26 cellular contexts compared by ENCODE assay signal in genomic region chr19:17985037-17985818, GRCh38. TPM values are rescaled to one million over a fixed set of nuclear protein-coding genes. Genes with fewer than 3 reads are reported as not detected.
DNase-seq lines count a peak whose midpoint lies in the region; ATAC-seq and TF ChIP-seq lines count a peak whose summit lies in the region.
"Had no signal": no experiment of that assay in that cellular context is flagged by ENCODE, and none has a peak within 500 bp of the region (broad histone marks: within the 10 kb centered on the region; RNA-seq: fewer than 3 reads in every experiment).

No MANE protein-coding gene starts in this region.

- H3K27me3 ChIP-seq in hepatocyte (no peaks in the 10 kb centered on the region), foreskin keratinocyte (no peaks in the 10 kb centered on the region)
- H3K27me3 ChIP-seq: Peyer's patch, vagina had no signal

- TF ChIP-seq CTCF in hepatocyte (IDR thresholded peaks at IDR 0.05; ENCODE audit: poor library complexity) (no peak), foreskin keratinocyte (conservative IDR thresholded peaks at IDR 0.05) (no peak)

- H3K9me3 ChIP-seq in hepatocyte (ENCODE audit: low read depth): no peaks in the 10 kb centered on the region
- H3K9me3 ChIP-seq: Peyer's patch, vagina had no signal

- no peaks in the 10 kb centered on the region for H3K9me2 ChIP-seq in hepatocyte (replicated peaks; ENCODE audit: insufficient read depth)

- H3K4me1 ChIP-seq in hepatocyte (ENCODE audit: insufficient read depth) (no peaks in the 10 kb centered on the region), foreskin keratinocyte (no peaks in the 10 kb centered on the region)
- H3K4me1 ChIP-seq: parathyroid adenoma, Peyer's patch, vagina had no signal

- WGBS in hepatocyte (ENCODE audit: low lambda C conversion rate, missing lambda C conversion rate): 83% methylated on average over 17 of the region's 17 CpGs

- H3K27ac ChIP-seq in hepatocyte (no peak overlapping the region), foreskin keratinocyte (no peak overlapping the region)
- H3K27ac ChIP-seq: coronary artery, parathyroid adenoma, Peyer's patch, vagina had no signal

- H3K4me3 ChIP-seq in hepatocyte: no peak overlapping the region
- H3K4me3 ChIP-seq: coronary artery, Peyer's patch, vagina had no signal

- no peaks in the 10 kb centered on the region for H4K20me1 ChIP-seq in hepatocyte (ENCODE audit: insufficient read depth, poor library complexity, severe bottlenecking)

- no peak overlapping the region for H2AFZ ChIP-seq in hepatocyte
- H2AFZ ChIP-seq: parathyroid adenoma had no signal

- H3K4me2 ChIP-seq in hepatocyte: no peak overlapping the region

- no peaks in the 10 kb centered on the region for H3K79me2 ChIP-seq in hepatocyte
- H3K79me2 ChIP-seq: parathyroid adenoma had no signal

- DNase-seq in A172 (ENCODE audit: low spot score) (peak; percentile 38), DMS114 treated with DMSO at 0.1 percent for 48 hours (lab: John Stamatoyannopoulos, UW; ENCODE audit: unreplicated experiment) (peak; percentile 13), NCI-H460 (ENCODE audit: extremely low read depth, low read depth) (peak; percentile 47), hepatocyte (ENCODE audit: low spot score) (peak; percentile 6), dermis blood vessel endothelial cell (no peak), NCI-H1417 treated with DMSO at 0.1 percent for 48 hours (lab: John Stamatoyannopoulos, UW) (no peak), foreskin keratinocyte (no peak)
- DNase-seq: activated CD4-positive, alpha-beta T cell treated with anti-CD3 and anti-CD28 coated beads for 1 hour; activated gamma-delta T cell; amygdala; CD4-positive, alpha-beta memory T cell; DMS79; islet precursor cell; left ventricle myocardium superior; MM.1S; NCI-H1436 treated with DMSO at 0.1 percent for 48 hours; NCI-H510A treated with DMSO at 0.1 percent for 48 hours; Peyer's patch; stimulated activated CD4-positive, alpha-beta T cell treated with anti-CD3 and anti-CD28 coated beads, Interleukin-4, amount 100 ng/mL, for 4 hours; stimulated activated naive CD4-positive, alpha-beta T cell treated with Interleukin-2 at 50 U/mL for 16 hours had no signal

- no peaks in the 10 kb centered on the region for H3K36me3 ChIP-seq in hepatocyte (replicated peaks; ENCODE audit: insufficient read depth, low read depth)
- H3K36me3 ChIP-seq: Peyer's patch, vagina had no signal

- ATAC-seq in foreskin keratinocyte: no peak
- ATAC-seq: esophagus mucosa; left ventricle myocardium superior; natural killer cell treated with Interleukin-12 subunit alpha and Interleukin-12 subunit beta and Interleukin-15 and Interleukin-18, amount 100 ng/mL, for 72 hours; sciatic nerve had no signal

RNA-seq across cellular contexts. Expression of gene KCNN1, which starts 18.3 kb away (rescaled TPM):
- total RNA-seq in A172 (2014; rRNA removed; shearing (Covaris generic)): 0.14 TPM in 1 of 2 replicates, not detected in the other
- 0.10 TPM in 1 of 2 replicates, not detected in the other for total RNA-seq in NCI-H460 (2014; rRNA removed; shearing (Covaris generic))
- polyA plus RNA-seq in NCI-H460 (2014; cell fraction: nucleus; rRNA removed): 0.13 TPM in 1 of 2 replicates, not detected in the other
- total RNA-seq in hepatocyte (2.4 and 3.3 TPM in 2 replicates), dermis blood vessel endothelial cell (under 0.01 and 0.42 TPM in 2 replicates), foreskin keratinocyte (not detected in 2 replicates)
- polyA plus RNA-seq in hepatocyte (3.2 and 3.3 TPM in 2 replicates), foreskin keratinocyte (0.02 and 0.03 TPM in 2 replicates)
- total RNA-seq: CD4-positive, alpha-beta memory T cell; esophagus mucosa; left ventricle myocardium superior; Peyer's patch had no signal
- polyA plus RNA-seq: CD4-positive, alpha-beta memory T cell had no signal

RNA-seq across cellular contexts. Expression of gene ARRDC2, which starts 22.7 kb away (rescaled TPM):
- 7.4 and 12.2 TPM in 2 replicates for total RNA-seq in A172 (2014; rRNA removed; shearing (Covaris generic))
- total RNA-seq in NCI-H460 (2014; rRNA removed; shearing (Covaris generic)): 94.3 and 95.4 TPM in 2 replicates
- 242 and 289 TPM in 2 replicates for polyA plus RNA-seq in NCI-H460 (2014; cell fraction: nucleus; rRNA removed)
- total RNA-seq in hepatocyte: 4.5 and 5.5 TPM in 2 replicates
- 3.9 and 7.4 TPM in 2 replicates for polyA plus RNA-seq in hepatocyte
- 68.7 and 107 TPM in 2 replicates for total RNA-seq in dermis blood vessel endothelial cell
- total RNA-seq in foreskin keratinocyte: 3.8 and 4.7 TPM in 2 replicates
- polyA plus RNA-seq in foreskin keratinocyte: 4.6 and 4.7 TPM in 2 replicates

RNA-seq across cellular contexts. Expression of gene CCDC124, which starts 52.4 kb away (rescaled TPM):
- 52.3 and 55.7 TPM in 2 replicates for total RNA-seq in A172 (2014; rRNA removed; shearing (Covaris generic))
- total RNA-seq in NCI-H460 (2014; rRNA removed; shearing (Covaris generic)): 32.3 and 45.4 TPM in 2 replicates
- polyA plus RNA-seq in NCI-H460 (2014; cell fraction: nucleus; rRNA removed): 31.4 and 36.7 TPM in 2 replicates
- total RNA-seq in hepatocyte: 19.4 and 25.4 TPM in 2 replicates
- polyA plus RNA-seq in hepatocyte: 97.7 and 105 TPM in 2 replicates
- total RNA-seq in dermis blood vessel endothelial cell: 24.8 and 58.4 TPM in 2 replicates
- total RNA-seq in foreskin keratinocyte: 45.7 and 77.6 TPM in 2 replicates
- 199 and 218 TPM in 2 replicates for polyA plus RNA-seq in foreskin keratinocyte

Comparison
In these comparisons a context has a peak if more than half of its experiments do, and no peak if none do; other contexts are left out.
1. DNase-seq: peak in A172 (single experiment), DMS114 treated with DMSO at 0.1 percent for 48 hours (single experiment), NCI-H460 (single experiment) and hepatocyte (single experiment); none in dermis blood vessel endothelial cell (single experiment), NCI-H1417 treated with DMSO at 0.1 percent for 48 hours (single experiment) and foreskin keratinocyte (0 of 2).